1 cellular context compared by ENCODE assay signal in the genomic region with DNA sequence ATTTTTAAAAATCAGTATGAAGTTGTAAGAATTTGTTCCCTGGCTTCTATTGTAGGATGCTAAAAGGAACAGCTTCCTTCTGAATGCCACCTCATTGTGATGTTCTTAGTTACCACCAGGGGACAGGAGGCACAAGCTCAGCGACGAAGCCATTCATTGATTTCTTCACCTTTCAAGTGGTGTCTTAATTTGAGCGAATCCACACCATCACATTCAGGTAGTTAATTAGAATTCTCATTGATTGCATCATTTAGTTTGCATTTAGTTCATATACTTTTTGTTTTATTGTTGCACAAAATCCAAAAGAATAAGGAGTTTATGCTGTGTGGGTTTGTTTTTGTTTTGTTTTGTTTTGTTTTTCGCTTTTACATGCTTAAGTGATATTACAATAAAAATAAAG.
A peak's percentile ranks its signal among the peaks of the same experiment; 100 is the strongest.
TF ChIP-seq lines count a peak whose summit lies in the region.

No MANE protein-coding gene starts in this region.

TF ChIP-seq in HepG2, 621 proteins besides CTCF, POLR2A, EP300 and RAD21 (continued from another document):
- TF ChIP-seq CEBPB (IDR thresholded peaks at IDR 0.05; ENCODE audit: borderline replicate concordance, low read depth, low read length) (peak; percentile 74), ZNF749 (CRISPR knock-in tag; IDR thresholded peaks at IDR 0.05; ENCODE audit: borderline replicate concordance) (no peak), SMC3 (IDR thresholded peaks at IDR 0.05; ENCODE audit: low read length) (peak; percentile 87), TBX2 (CRISPR knock-in tag; IDR thresholded peaks at IDR 0.05; ENCODE audit: borderline replicate concordance) (no peak), ZNF552 (CRISPR knock-in tag; IDR thresholded peaks at IDR 0.05; ENCODE audit: borderline replicate concordance) (no peak), STAG1 (CRISPR knock-in tag; IDR thresholded peaks at IDR 0.05) (peak; percentile 92), ATF7 (IDR thresholded peaks at IDR 0.05) (peak; percentile 80), ATF7 (CRISPR knock-in tag; IDR thresholded peaks at IDR 0.05) (no peak), KAT8 (CRISPR knock-in tag; IDR thresholded peaks at IDR 0.05) (0 out of 2 replicates have a peak, but pooled peaks have one; percentile 39), POLR2AphosphoS2 (IDR thresholded peaks at IDR 0.05; ENCODE audit: low read depth, low read length) (no peak), ZNF12 (CRISPR knock-in tag; IDR thresholded peaks at IDR 0.05) (0 out of 2 replicates have a peak, but pooled peaks have one; percentile 53), SMYD3 (CRISPR knock-in tag; IDR thresholded peaks at IDR 0.05) (peak; percentile 76; the same call in 1 of the 2 replicates), THAP11 (CRISPR knock-in tag; IDR thresholded peaks at IDR 0.05) (0 out of 2 replicates have a peak, but pooled peaks have one; percentile 17), GABPA (IDR thresholded peaks at IDR 0.05; ENCODE audit: low read depth, low read length) (no peak), GABPA (CRISPR knock-in tag; IDR thresholded peaks at IDR 0.05; ENCODE audit: low read depth) (0 out of 2 replicates have a peak, but pooled peaks have one; percentile 13), ZNF205 (CRISPR knock-in tag; IDR thresholded peaks at IDR 0.05) (0 out of 2 replicates have a peak, but pooled peaks have one; percentile 26), MIXL1 (CRISPR knock-in tag; IDR thresholded peaks at IDR 0.05) (0 out of 2 replicates have a peak, but pooled peaks have one; percentile 42), PAWR (CRISPR knock-in tag; IDR thresholded peaks at IDR 0.05; ENCODE audit: borderline replicate concordance) (0 out of 2 replicates have a peak, but pooled peaks have one; percentile 31), MYNN (CRISPR knock-in tag; IDR thresholded peaks at IDR 0.05; ENCODE audit: low read depth) (no peak), CBX5 (CRISPR knock-in tag; IDR thresholded peaks at IDR 0.05; ENCODE audit: borderline replicate concordance) (no peak), ELF3 (CRISPR knock-in tag; IDR thresholded peaks at IDR 0.05) (0 out of 2 replicates have a peak, but pooled peaks have one; percentile 39), RXRB (CRISPR knock-in tag; IDR thresholded peaks at IDR 0.05; ENCODE audit: borderline replicate concordance) (peak; percentile 22; the same call in 1 of the 2 replicates), TEAD3 (CRISPR knock-in tag; optimal IDR thresholded peaks at IDR 0.05; ENCODE audit: borderline replicate concordance) (peak; percentile 26), ZNF550 (CRISPR knock-in tag; IDR thresholded peaks at IDR 0.05; ENCODE audit: borderline replicate concordance) (no peak), SMAD3 (CRISPR knock-in tag; IDR thresholded peaks at IDR 0.05) (0 out of 2 replicates have a peak, but pooled peaks have one; percentile 35), ZNF569 (CRISPR knock-in tag; IDR thresholded peaks at IDR 0.05; ENCODE audit: borderline replicate concordance) (no peak), SAP130 (CRISPR knock-in tag; IDR thresholded peaks at IDR 0.05; ENCODE audit: low read depth) (peak; percentile 55), TARDBP (CRISPR knock-in tag; IDR thresholded peaks at IDR 0.05) (0 out of 2 replicates have a peak, but pooled peaks have one; percentile 27), CEBPG (CRISPR knock-in tag; IDR thresholded peaks at IDR 0.05) (peak; percentile 72), ONECUT2 (CRISPR knock-in tag; IDR thresholded peaks at IDR 0.05) (peak; percentile 87)
- TF ChIP-seq, protein P1, sequence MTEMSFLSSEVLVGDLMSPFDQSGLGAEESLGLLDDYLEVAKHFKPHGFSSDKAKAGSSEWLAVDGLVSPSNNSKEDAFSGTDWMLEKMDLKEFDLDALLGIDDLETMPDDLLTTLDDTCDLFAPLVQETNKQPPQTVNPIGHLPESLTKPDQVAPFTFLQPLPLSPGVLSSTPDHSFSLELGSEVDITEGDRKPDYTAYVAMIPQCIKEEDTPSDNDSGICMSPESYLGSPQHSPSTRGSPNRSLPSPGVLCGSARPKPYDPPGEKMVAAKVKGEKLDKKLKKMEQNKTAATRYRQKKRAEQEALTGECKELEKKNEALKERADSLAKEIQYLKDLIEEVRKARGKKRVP (CRISPR knock-in tag; IDR thresholded peaks at IDR 0.05): peak; percentile 52 to 55; a peak in 2 of 4 replicates
- TF ChIP-seq, protein P2, sequence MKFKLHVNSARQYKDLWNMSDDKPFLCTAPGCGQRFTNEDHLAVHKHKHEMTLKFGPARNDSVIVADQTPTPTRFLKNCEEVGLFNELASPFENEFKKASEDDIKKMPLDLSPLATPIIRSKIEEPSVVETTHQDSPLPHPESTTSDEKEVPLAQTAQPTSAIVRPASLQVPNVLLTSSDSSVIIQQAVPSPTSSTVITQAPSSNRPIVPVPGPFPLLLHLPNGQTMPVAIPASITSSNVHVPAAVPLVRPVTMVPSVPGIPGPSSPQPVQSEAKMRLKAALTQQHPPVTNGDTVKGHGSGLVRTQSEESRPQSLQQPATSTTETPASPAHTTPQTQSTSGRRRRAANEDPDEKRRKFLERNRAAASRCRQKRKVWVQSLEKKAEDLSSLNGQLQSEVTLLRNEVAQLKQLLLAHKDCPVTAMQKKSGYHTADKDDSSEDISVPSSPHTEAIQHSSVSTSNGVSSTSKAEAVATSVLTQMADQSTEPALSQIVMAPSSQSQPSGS (CRISPR knock-in tag; IDR thresholded peaks at IDR 0.05): no peak
- TF ChIP-seq, protein P3, sequence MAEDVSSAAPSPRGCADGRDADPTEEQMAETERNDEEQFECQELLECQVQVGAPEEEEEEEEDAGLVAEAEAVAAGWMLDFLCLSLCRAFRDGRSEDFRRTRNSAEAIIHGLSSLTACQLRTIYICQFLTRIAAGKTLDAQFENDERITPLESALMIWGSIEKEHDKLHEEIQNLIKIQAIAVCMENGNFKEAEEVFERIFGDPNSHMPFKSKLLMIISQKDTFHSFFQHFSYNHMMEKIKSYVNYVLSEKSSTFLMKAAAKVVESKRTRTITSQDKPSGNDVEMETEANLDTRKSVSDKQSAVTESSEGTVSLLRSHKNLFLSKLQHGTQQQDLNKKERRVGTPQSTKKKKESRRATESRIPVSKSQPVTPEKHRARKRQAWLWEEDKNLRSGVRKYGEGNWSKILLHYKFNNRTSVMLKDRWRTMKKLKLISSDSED (CRISPR knock-in tag; IDR thresholded peaks at IDR 0.05): no peak
- TF ChIP-seq, protein P4, sequence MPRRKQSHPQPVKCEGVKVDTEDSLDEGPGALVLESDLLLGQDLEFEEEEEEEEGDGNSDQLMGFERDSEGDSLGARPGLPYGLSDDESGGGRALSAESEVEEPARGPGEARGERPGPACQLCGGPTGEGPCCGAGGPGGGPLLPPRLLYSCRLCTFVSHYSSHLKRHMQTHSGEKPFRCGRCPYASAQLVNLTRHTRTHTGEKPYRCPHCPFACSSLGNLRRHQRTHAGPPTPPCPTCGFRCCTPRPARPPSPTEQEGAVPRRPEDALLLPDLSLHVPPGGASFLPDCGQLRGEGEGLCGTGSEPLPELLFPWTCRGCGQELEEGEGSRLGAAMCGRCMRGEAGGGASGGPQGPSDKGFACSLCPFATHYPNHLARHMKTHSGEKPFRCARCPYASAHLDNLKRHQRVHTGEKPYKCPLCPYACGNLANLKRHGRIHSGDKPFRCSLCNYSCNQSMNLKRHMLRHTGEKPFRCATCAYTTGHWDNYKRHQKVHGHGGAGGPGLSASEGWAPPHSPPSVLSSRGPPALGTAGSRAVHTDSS (CRISPR knock-in tag; conservative IDR thresholded peaks at IDR 0.05): no peak
